21 cellular contexts compared by ENCODE assay signal in genomic region chr13:113098163-113098732, GRCh38. TPM values are rescaled to one million over a fixed set of nuclear protein-coding genes. Genes with fewer than 3 reads are reported as not detected.
A peak's percentile ranks its signal among the peaks of the same experiment; 100 is the strongest.
DNase-seq lines count a peak whose midpoint lies in the region; TF ChIP-seq lines count a peak whose summit lies in the region.
"Had no signal": no experiment of that assay in that cellular context is flagged by ENCODE, and none has a peak within 500 bp of the region (broad histone marks: within the 10 kb centered on the region; RNA-seq: fewer than 3 reads in every experiment).

No MANE protein-coding gene starts in this region.

- no peaks in the 10 kb centered on the region for H3K9me3 ChIP-seq in H9 (ENCODE audit: control insufficient read depth, low read depth, low read length)
- no peaks in the 10 kb centered on the region for H3K9me3 ChIP-seq in neural cell (ENCODE audit: low read length)
- H3K9me3 ChIP-seq: heart right ventricle, uterus had no signal

- H2AK5ac ChIP-seq in H9 (ENCODE audit: insufficient read length, low read length) (no peak overlapping the region), mesendoderm (ENCODE audit: low read length) (no peak overlapping the region)

- no peak overlapping the region for H4K8ac ChIP-seq in H9 (replicated peaks; ENCODE audit: insufficient read length, low read depth, low read length)
- H4K8ac ChIP-seq in mesendoderm (ENCODE audit: low read depth, low read length): no peak overlapping the region

- H2BK15ac ChIP-seq in H9 (ENCODE audit: low read depth, low read length) (no peak overlapping the region), mesendoderm (replicated peaks; ENCODE audit: low read depth) (no peak overlapping the region)

- H2BK120ac ChIP-seq in H9 (ENCODE audit: low read depth, low read length, poor library complexity, severe bottlenecking) (no peak overlapping the region), mesendoderm (ENCODE audit: low read depth, low read length) (no peak overlapping the region)

- TF ChIP-seq EP300 in neural cell (conservative IDR thresholded peaks at IDR 0.05; ENCODE audit: poor library complexity, severe bottlenecking): no peak

- H3K27ac ChIP-seq in H9 (ENCODE audit: insufficient read length, low read depth, low read length) (no peak overlapping the region), neural cell (ENCODE audit: low read length) (peak overlapping the region; percentile 37), mesendoderm (ENCODE audit: low read depth, low read length) (no peak overlapping the region)
- H3K27ac ChIP-seq: heart right ventricle, SK-N-MC, uterus had no signal

- H3K27ac Mint-ChIP-seq in H9 (peak overlapping the region in 2 of 3 experiments; percentile 36 to 59; a peak in 3 of 7 replicates), chondrocyte (ENCODE audit: unreplicated experiment) (peak overlapping the region; percentile 81)
- no peak overlapping the region for H3K27ac Mint-ChIP-seq in activated naive CD4-positive, alpha-beta T cell treated with anti-CD3 and anti-CD28 coated beads, Interleukin-2, amount 10 ng/mL, durations not matched to agents 7 days and 5 days
- H3K27ac Mint-ChIP-seq: activated CD4-positive, alpha-beta T cell treated with anti-CD3 and anti-CD28 coated beads, Interleukin-2, amount 10 ng/mL, durations not matched to agents 24 days and 14 days; natural killer cell treated with Interleukin-12 subunit alpha and Interleukin-12 subunit beta and Interleukin-15 and Interleukin-18, amount 100 ng/mL, for 72 hours had no signal

- H3K4me3 ChIP-seq in neural cell (ENCODE audit: low read length) (no peak overlapping the region), mesendoderm (ENCODE audit: low read length) (no peak overlapping the region)
- H3K4me3 ChIP-seq: heart right ventricle, SK-N-MC, uterus had no signal

- H3K36me3 Mint-ChIP-seq in H9 (ENCODE audit: insufficient read depth in 1 of 3, low read depth in 3 of 3): no peaks in the 10 kb centered on the region; a peak in 1 of 7 replicates
- no peaks in the 10 kb centered on the region for H3K36me3 Mint-ChIP-seq in chondrocyte (ENCODE audit: low read depth)
- no peaks in the 10 kb centered on the region for H3K36me3 Mint-ChIP-seq in activated naive CD4-positive, alpha-beta T cell treated with anti-CD3 and anti-CD28 coated beads, Interleukin-2, amount 10 ng/mL, durations not matched to agents 7 days and 5 days
- H3K36me3 Mint-ChIP-seq: natural killer cell treated with Interleukin-12 subunit alpha and Interleukin-12 subunit beta and Interleukin-15 and Interleukin-18, amount 100 ng/mL, for 72 hours had no signal

- H3K56ac ChIP-seq in H9 (ENCODE audit: insufficient read length, low read depth, low read length) (no peak overlapping the region), mesendoderm (ENCODE audit: low read length) (no peak overlapping the region)

- H3K79me1 ChIP-seq in H9 (ENCODE audit: insufficient read depth, low read depth, low read length, poor library complexity, severe bottlenecking) (no peaks in the 10 kb centered on the region), mesendoderm (ENCODE audit: low read length) (no peaks in the 10 kb centered on the region)

- H3K27me3 ChIP-seq in H9 (ENCODE audit: insufficient read depth, low read length): no peaks in the 10 kb centered on the region
- H3K27me3 ChIP-seq in neural cell (ENCODE audit: insufficient read depth, low read depth, low read length): no peaks in the 10 kb centered on the region
- H3K27me3 ChIP-seq in mesendoderm (ENCODE audit: insufficient read depth, low read length, poor library complexity): no peaks in the 10 kb centered on the region
- H3K27me3 ChIP-seq: uterus had no signal

- no peak overlapping the region for H4K91ac ChIP-seq in H9 (ENCODE audit: insufficient read length, low read depth, low read length)

- H3F3A ChIP-seq in neural cell (ENCODE audit: insufficient read depth, low read length, poor library complexity, severe bottlenecking): peaks cover 6% of the 10 kb centered on the region

- H3K14ac ChIP-seq in H9 (ENCODE audit: insufficient read depth, low read length): no peak overlapping the region

- H3K36me3 ChIP-seq in neural cell (ENCODE audit: insufficient read depth, low read length): peaks cover 9% of the 10 kb centered on the region
- no peaks in the 10 kb centered on the region for H3K36me3 ChIP-seq in mesendoderm (ENCODE audit: control insufficient read depth, insufficient read depth, low read length)
- H3K36me3 ChIP-seq: uterus had no signal

- peak; percentile 70 for DNase-seq in AG08396 (ENCODE audit: low spot score)
- no peak for DNase-seq in H9
- no peak for DNase-seq in chondrocyte (ENCODE audit: low spot score)
- no peak for DNase-seq in SKM-1 (lab: John Stamatoyannopoulos, UW; ENCODE audit: unreplicated experiment)
- no peak for DNase-seq in activated CD4-positive, CD25-positive, alpha-beta regulatory T cell treated with anti-CD3 and anti-CD28 coated beads, Interleukin-2, amount 50 U/mL, for 72 hours
- DNase-seq in activated naive CD4-positive, alpha-beta T cell treated with anti-CD3 and anti-CD28 coated beads, Interleukin-2, amount 10 ng/mL, durations not matched to agents 7 days and 5 days: no peak
- DNase-seq in mesendoderm: no peak
- DNase-seq: activated CD4-positive, alpha-beta T cell treated with anti-CD3 and anti-CD28 coated beads, Interleukin-2, amount 10 ng/mL, durations not matched to agents 24 days and 14 days; activated naive CD4-positive, alpha-beta T cell treated with Interleukin-2 at 50 U/mL for 16 hours; GDM1; heart right ventricle; mammary epithelial cell; NCI-H187 treated with DMSO at 0.1 percent for 48 hours; NCI-H510A; PC-3; stimulated activated CD4-positive, alpha-beta T cell treated with anti-CD3 and anti-CD28 coated beads, Interleukin-2, amount 100 ng/mL, for 24 hours; uterus had no signal

- H3K9ac ChIP-seq in H9 (ENCODE audit: extremely low read depth, insufficient read length, low read length) (no peak overlapping the region), neural cell (ENCODE audit: low read length) (no peak overlapping the region), mesendoderm (ENCODE audit: low read length) (no peak overlapping the region)

- H3T11ph ChIP-seq in H9 (ENCODE audit: low read length): no peak overlapping the region

- no peak overlapping the region for H3K4me3 Mint-ChIP-seq in H9
- peak overlapping the region; percentile 52 for H3K4me3 Mint-ChIP-seq in chondrocyte (ENCODE audit: unreplicated experiment)
- H3K4me3 Mint-ChIP-seq in activated naive CD4-positive, alpha-beta T cell treated with anti-CD3 and anti-CD28 coated beads, Interleukin-2, amount 10 ng/mL, durations not matched to agents 7 days and 5 days: no peak overlapping the region
- H3K4me3 Mint-ChIP-seq: activated CD4-positive, alpha-beta T cell treated with anti-CD3 and anti-CD28 coated beads, Interleukin-2, amount 10 ng/mL, durations not matched to agents 24 days and 14 days; natural killer cell treated with Interleukin-12 subunit alpha and Interleukin-12 subunit beta and Interleukin-15 and Interleukin-18, amount 100 ng/mL, for 72 hours had no signal

- H3K27me3 Mint-ChIP-seq in H9 (ENCODE audit: low read depth) (no peaks in the 10 kb centered on the region; the same call in none of the 2 replicates), chondrocyte (ENCODE audit: low read depth) (peaks cover 6% of the 10 kb centered on the region)
- peaks cover under 1% of the 10 kb centered on the region for H3K27me3 Mint-ChIP-seq in activated naive CD4-positive, alpha-beta T cell treated with anti-CD3 and anti-CD28 coated beads, Interleukin-2, amount 10 ng/mL, durations not matched to agents 7 days and 5 days
- H3K27me3 Mint-ChIP-seq: natural killer cell treated with Interleukin-12 subunit alpha and Interleukin-12 subunit beta and Interleukin-15 and Interleukin-18, amount 100 ng/mL, for 72 hours had no signal

- H3K4ac ChIP-seq in H9 (ENCODE audit: low read depth, low read length) (no peak overlapping the region), mesendoderm (ENCODE audit: low read depth, low read length) (no peak overlapping the region)

- TF ChIP-seq RAD21 in neural cell (conservative IDR thresholded peaks at IDR 0.05): no peak

- H3K9me3 Mint-ChIP-seq in H9 (no peaks in the 10 kb centered on the region), chondrocyte (ENCODE audit: low read depth) (no peaks in the 10 kb centered on the region)
- H3K9me3 Mint-ChIP-seq in activated naive CD4-positive, alpha-beta T cell treated with anti-CD3 and anti-CD28 coated beads, Interleukin-2, amount 10 ng/mL, durations not matched to agents 7 days and 5 days: no peaks in the 10 kb centered on the region
- H3K9me3 Mint-ChIP-seq: activated CD4-positive, alpha-beta T cell treated with anti-CD3 and anti-CD28 coated beads, Interleukin-2, amount 10 ng/mL, durations not matched to agents 24 days and 14 days; natural killer cell treated with Interleukin-12 subunit alpha and Interleukin-12 subunit beta and Interleukin-15 and Interleukin-18, amount 100 ng/mL, for 72 hours had no signal

- CTCF ChIA-PET in activated naive CD4-positive, alpha-beta T cell treated with anti-CD3 and anti-CD28 coated beads, Interleukin-2, amount 10 ng/mL, durations not matched to agents 7 days and 5 days (lab: Charles Lee): no interaction called here

- no CpG with 5 or more reads among the region's 29 CpGs for WGBS in H9 (ENCODE audit: extremely low coverage, insufficient read length, low lambda C conversion rate)
- no CpG with 5 or more reads among the region's 29 CpGs for WGBS in mesendoderm (ENCODE audit: extremely low coverage, insufficient coverage, low lambda C conversion rate)

- no peak overlapping the region for H2BK12ac ChIP-seq in H9 (ENCODE audit: insufficient read length, low read depth, low read length)

- H3K9me2 ChIP-seq in neural cell (ENCODE audit: insufficient read depth, low read length): no peaks in the 10 kb centered on the region

- H3K4me2 ChIP-seq in H9 (ENCODE audit: insufficient read depth, insufficient read length, low read length): no peak overlapping the region
- H3K4me2 ChIP-seq in neural cell (ENCODE audit: low read length): no peak overlapping the region
- H3K4me2 ChIP-seq in mesendoderm (ENCODE audit: low read length): no peak overlapping the region

- H4K5ac ChIP-seq in H9 (ENCODE audit: insufficient read length, low read depth, low read length) (no peak overlapping the region), mesendoderm (ENCODE audit: low read length) (no peak overlapping the region)

- H3K4me1 Mint-ChIP-seq in H9: peaks cover 6 to 9% of the 10 kb centered on the region in 2 experiments
- peaks cover 11% of the 10 kb centered on the region for H3K4me1 Mint-ChIP-seq in chondrocyte (ENCODE audit: low read depth)
- H3K4me1 Mint-ChIP-seq in activated naive CD4-positive, alpha-beta T cell treated with anti-CD3 and anti-CD28 coated beads, Interleukin-2, amount 10 ng/mL, durations not matched to agents 7 days and 5 days: no peaks in the 10 kb centered on the region
- H3K4me1 Mint-ChIP-seq: activated CD4-positive, alpha-beta T cell treated with anti-CD3 and anti-CD28 coated beads, Interleukin-2, amount 10 ng/mL, durations not matched to agents 24 days and 14 days had no signal

- no peak for TF ChIP-seq CTCF in H9 (conservative IDR thresholded peaks at IDR 0.05)
- TF ChIP-seq CTCF in chondrocyte (IDR thresholded peaks at IDR 0.05): no peak
- TF ChIP-seq CTCF in neural cell (IDR thresholded peaks at IDR 0.05; ENCODE audit: poor library complexity, severe bottlenecking): no peak

- H3K18ac ChIP-seq in H9 (ENCODE audit: insufficient read length, low read depth, low read length): no peak overlapping the region
- no peak overlapping the region for H3K18ac ChIP-seq in mesendoderm (ENCODE audit: low read length)

- H4K20me1 ChIP-seq in H9 (ENCODE audit: control insufficient read depth, insufficient read depth, insufficient read length): no peaks in the 10 kb centered on the region
- no peaks in the 10 kb centered on the region for H4K20me1 ChIP-seq in neural cell (ENCODE audit: insufficient read depth)

- H2BK5ac ChIP-seq in H9 (ENCODE audit: insufficient read length, low read length) (no peak overlapping the region), mesendoderm (ENCODE audit: low read length) (no peak overlapping the region)

- H3K23ac ChIP-seq in H9 (ENCODE audit: insufficient read length, low read depth, low read length): no peak overlapping the region
- H3K23ac ChIP-seq in mesendoderm (ENCODE audit: low read length): no peak overlapping the region

- H2AFZ ChIP-seq in H9 (ENCODE audit: low read length): no peak overlapping the region
- no peak overlapping the region for H2AFZ ChIP-seq in neural cell (ENCODE audit: low read depth, low read length)

- no peaks in the 10 kb centered on the region for H3K4me1 ChIP-seq in H9 (ENCODE audit: insufficient read depth, low read length)
- no peaks in the 10 kb centered on the region for H3K4me1 ChIP-seq in mesendoderm (ENCODE audit: control insufficient read depth, low read depth, low read length)
- H3K4me1 ChIP-seq: heart right ventricle, uterus had no signal

- no peak overlapping the region for H2BK20ac ChIP-seq in H9 (ENCODE audit: low read depth, low read length, poor library complexity, severe bottlenecking)

- H3K23me2 ChIP-seq in H9 (ENCODE audit: insufficient read length, low read depth, low read length, poor library complexity, severe bottlenecking): no peaks in the 10 kb centered on the region

- H3K79me2 ChIP-seq in H9 (ENCODE audit: insufficient read depth, low read length) (no peaks in the 10 kb centered on the region), neural cell (replicated peaks; ENCODE audit: insufficient read depth, low read length) (no peaks in the 10 kb centered on the region), mesendoderm (ENCODE audit: control insufficient read depth, insufficient read depth, low read length) (no peaks in the 10 kb centered on the region)

RNA-seq across cellular contexts. Expression of gene F7, which starts 7.3 kb away (rescaled TPM):
- total RNA-seq in H9 (2021) (0.66 and 0.81 TPM in 2 replicates), chondrocyte (0.34 to 0.85 TPM (median 0.60 TPM) in 3 replicates)
- polyA plus RNA-seq in neural cell: 0.32 and 0.40 TPM in 2 replicates
- 0.49 TPM in 1 of 2 replicates, not detected in the other for polyA minus RNA-seq in neural cell
- 0.20 TPM for polyA plus RNA-seq in mesendoderm (2013, experiment 1 of 2)
- polyA plus RNA-seq in mesendoderm (2013, experiment 2 of 2): 0.18 TPM
- total RNA-seq: activated CD4-positive, alpha-beta T cell treated with anti-CD3 and anti-CD28 coated beads, Interleukin-2, amount 10 ng/mL, durations not matched to agents 24 days and 14 days; dermis microvascular lymphatic vessel endothelial cell; mammary epithelial cell; natural killer cell treated with Interleukin-12 subunit alpha and Interleukin-12 subunit beta and Interleukin-15 and Interleukin-18, amount 100 ng/mL, for 72 hours; PC-3 had no signal
- polyA plus RNA-seq: mammary epithelial cell had no signal

RNA-seq across cellular contexts. Expression of gene F10, which starts 24.4 kb away (rescaled TPM):
- total RNA-seq in H9 (2021) (1.7 TPM in 2 replicates), chondrocyte (1.9 to 2.0 TPM in 2 of 3 replicates, not detected in the other)
- not detected in 2 replicates for polyA plus RNA-seq in neural cell
- not detected in 2 replicates for polyA minus RNA-seq in neural cell
- 0.62 TPM for polyA plus RNA-seq in mesendoderm (2013, experiment 1 of 2)
- 0.45 TPM for polyA plus RNA-seq in mesendoderm (2013, experiment 2 of 2)
- total RNA-seq: activated CD4-positive, alpha-beta T cell treated with anti-CD3 and anti-CD28 coated beads, Interleukin-2, amount 10 ng/mL, durations not matched to agents 24 days and 14 days; dermis microvascular lymphatic vessel endothelial cell; mammary epithelial cell; natural killer cell treated with Interleukin-12 subunit alpha and Interleukin-12 subunit beta and Interleukin-15 and Interleukin-18, amount 100 ng/mL, for 72 hours; PC-3 had no signal
- polyA plus RNA-seq: mammary epithelial cell had no signal
